In genomic region chr13:100269837-100270236, GRCh38 we compare ENCODE assay signal across 11 cellular contexts.
A peak's percentile ranks its signal among the peaks of the same experiment; 100 is the strongest.
DNase-seq lines count a peak whose midpoint lies in the region; ATAC-seq and TF ChIP-seq lines count a peak whose summit lies in the region.
"Had no signal": no experiment of that assay in that cellular context is flagged by ENCODE, and none has a peak within 500 bp of the region (broad histone marks: within the 10 kb centered on the region; RNA-seq: fewer than 3 reads in every experiment).

No MANE protein-coding gene starts in this region.

- no peak overlapping the region for H3K9ac ChIP-seq in adipocyte (ENCODE audit: low read length)

- ATAC-seq in psoas muscle: peak in 2 of 4 donors; percentile 23 to 40
- no peak for ATAC-seq in HG03432 (IDR thresholded peaks at IDR 0.05; ENCODE audit: unreplicated experiment)
- no peak for ATAC-seq in GM21360 (IDR thresholded peaks at IDR 0.05; ENCODE audit: unreplicated experiment)
- ATAC-seq: stimulated activated memory B cell treated with anti-CD40 and anti-IgM and Interleukin-4, amounts not matched to agents 10 μg/mL and 1 μg/mL and 100 μg/mL, for 72 hours had no signal

- H3K4me3 ChIP-seq in adipocyte (ENCODE audit: low read length) (no peak overlapping the region), psoas muscle (no peak overlapping the region)

- WGBS in psoas muscle, 3 donors: 33 to 40% (median 34%) methylated on average over 2 of the region's 2 CpGs

- H3K27me3 ChIP-seq in adipocyte (replicated peaks; ENCODE audit: control insufficient read depth, insufficient read depth, low read length) (no peaks in the 10 kb centered on the region), psoas muscle (ENCODE audit: insufficient read depth in 3 of 3, low read length in 2 of 3) (no peaks in the 10 kb centered on the region)
- H3K27me3 ChIP-seq: neutrophil had no signal

- H3K9me3 ChIP-seq in adipocyte (ENCODE audit: control insufficient read depth, low read length) (no peaks in the 10 kb centered on the region), psoas muscle (no peaks in the 10 kb centered on the region)
- H3K9me3 ChIP-seq: neutrophil had no signal

- TF ChIP-seq CTCF in psoas muscle (IDR thresholded peaks at IDR 0.05): no peak

- no peak overlapping the region for H3K27ac ChIP-seq in psoas muscle
- H3K27ac ChIP-seq: neutrophil had no signal

- peaks cover 3% of the 10 kb centered on the region for H3K4me1 ChIP-seq in adipocyte (ENCODE audit: control insufficient read depth, insufficient read depth, low read length)
- H3K4me1 ChIP-seq in psoas muscle: no peaks in the 10 kb centered on the region

- peaks cover 30% of the 10 kb centered on the region for H3K36me3 ChIP-seq in adipocyte (ENCODE audit: control insufficient read depth, insufficient read depth, low read length, severe bottlenecking)
- H3K36me3 ChIP-seq in psoas muscle (ENCODE audit: insufficient read depth in 1 of 2, low read depth in 1 of 2): peaks cover 0 to 12% of the 10 kb centered on the region in 2 donors
- H3K36me3 ChIP-seq: neutrophil had no signal

- peak; percentile 79 for DNase-seq in EH (ENCODE audit: low read depth)
- DNase-seq in adipocyte (ENCODE audit: low read depth): peak; percentile 31
- peak; percentile 72 for DNase-seq in glomerular endothelial cell (ENCODE audit: extremely low read depth, low read depth, low spot score)
- peak; percentile 67 to 80 for DNase-seq in psoas muscle
- DNase-seq in DMS114 treated with DMSO at 0.1 percent for 48 hours (lab: John Stamatoyannopoulos, UW; ENCODE audit: unreplicated experiment): no peak
- DNase-seq in middle frontal gyrus (ENCODE audit: extremely low spot score, low spot score): no peak
- DNase-seq: NCI-H2227 treated with DMSO at 0.1 percent for 48 hours had no signal

- intact Hi-C loops in psoas muscle (cut with DNase I): no loop called here

Comparison
In these comparisons a context has a peak if more than half of its experiments do, and no peak if none do; other contexts are left out.
1. DNase-seq: peak in EH (single experiment), adipocyte (single experiment), glomerular endothelial cell (single experiment) and psoas muscle (2 of 2); none in DMS114 treated with DMSO at 0.1 percent for 48 hours (single experiment) and middle frontal gyrus (single experiment).